Comparison of ENCODE assay signal across 9 cellular contexts in genomic region chr3:194135806-194136518, GRCh38. TPM values are rescaled to one million over a fixed set of nuclear protein-coding genes. Genes with fewer than 3 reads are reported as not detected.
DNase-seq lines count a peak whose midpoint lies in the region; ATAC-seq, FAIRE-seq and TF ChIP-seq lines count a peak whose summit lies in the region.
"Had no signal": no experiment of that assay in that cellular context is flagged by ENCODE, and none has a peak within 500 bp of the region (broad histone marks: within the 10 kb centered on the region; RNA-seq: fewer than 3 reads in every experiment).

Gene HES1 (plus strand): TSS chr3:194136148. CDS start chr3:194136381, 233 bp downstream.

- H3K4me2 ChIP-seq in endothelial cell of umbilical vein (ENCODE audit: insufficient read depth, low read length): peak within 1 kb of the TSS; percentile 84

- intact Hi-C loops in activated CD4-positive, alpha-beta memory T cell treated with anti-CD3 and anti-CD28 coated beads for 36 hours (cut with micrococcal nuclease): loop anchor here (1.0 to 10.0 kb wide), 12 partner anchors 64 to 1241 kb away; partner anchors contain the start of gene OPA1
- intact Hi-C loops in endothelial cell of umbilical vein (cut with micrococcal nuclease): loop anchor here (1.0 to 5.0 kb wide), 15 partner anchors 47 to 543 kb away; partner anchors contain the start of gene OPA1

- no peaks in the 10 kb centered on the region for H4K20me1 ChIP-seq in endothelial cell of umbilical vein (replicated peaks; ENCODE audit: control insufficient read depth, extremely low read depth, insufficient read depth, low read length)

- H3K9me3 ChIP-seq in endothelial cell of umbilical vein (replicated peaks; ENCODE audit: control insufficient read depth, insufficient read depth, low read length): no peaks in the 10 kb centered on the region

- H3K79me2 ChIP-seq in endothelial cell of umbilical vein (ENCODE audit: control insufficient read depth, insufficient read depth, low read length): peaks cover 2% of the 10 kb centered on the region

- peak; percentile 98 for TF ChIP-seq POLR2A in endothelial cell of umbilical vein (IDR thresholded peaks at IDR 0.05; ENCODE audit: low read depth, low read length)

- ATAC-seq in HG03159 (IDR thresholded peaks at IDR 0.05; ENCODE audit: unreplicated experiment) (peak; percentile 26), memory B cell (ENCODE audit: low read depth) (peak; percentile 12)

- peak within 1 kb of the TSS; percentile 32 to 92 (median 54) for H3K4me3 ChIP-seq in endothelial cell of umbilical vein (replicated peaks in 1 of 3; ENCODE audit: insufficient read depth in 1 of 3, low read depth in 1 of 3, low read length in 3 of 3)

- no peaks in the 10 kb centered on the region for H3K27me3 ChIP-seq in endothelial cell of umbilical vein (ENCODE audit: control insufficient read depth in 2 of 2, insufficient read depth in 2 of 2, low read length in 2 of 2)

- dilution Hi-C loops in endothelial cell of umbilical vein (cut with MboI; ENCODE audit: extremely low pct_ligation_motif_present, low sequenced_read_pairs): no loop called here

- H3K4me1 Mint-ChIP-seq in activated CD4-positive, alpha-beta memory T cell treated with anti-CD3 and anti-CD28 coated beads for 36 hours (ENCODE audit: low read depth): peaks cover 44% of the 10 kb centered on the region
- H3K4me1 Mint-ChIP-seq in memory B cell: peaks cover 50% of the 10 kb centered on the region

- no peak for TF ChIP-seq CTCF in endothelial cell of umbilical vein (IDR thresholded peaks at IDR 0.05; ENCODE audit: extremely low read depth in 1 of 2, insufficient read depth in 1 of 2, low read depth in 1 of 2, low read length in 2 of 2)

- FAIRE-seq in endothelial cell of umbilical vein (lab: Jason Lieb, UNC): peak; percentile 98
- FAIRE-seq: A204.1 had no signal

- DNase-seq in NCI-H187 treated with DMSO at 0.1 percent for 48 hours (lab: John Stamatoyannopoulos, UW) (peak; percentile 16), NCI-H187 (lab: John Stamatoyannopoulos, UW) (no peak), NCI-H460 (ENCODE audit: extremely low read depth, low read depth) (peak; percentile 93), endothelial cell of umbilical vein (ENCODE audit: low read depth, low spot score) (peak; percentile 99), memory B cell (ENCODE audit: low spot score in 2 of 2) (peak; percentile 70 to 73)
- peak; percentile 65 for DNase-seq in activated CD4-positive, alpha-beta memory T cell treated with anti-CD3 and anti-CD28 coated beads for 36 hours
- DNase-seq in stimulated activated naive CD4-positive, alpha-beta T cell (lab: John Stamatoyannopoulos, UW): peak; percentile 6 to 33 (median 20)

- CTCF ChIA-PET in activated CD4-positive, alpha-beta memory T cell treated with anti-CD3 and anti-CD28 coated beads for 36 hours (lab: Charles Lee): interaction anchor here (1.1 to 1.4 kb wide), 3 partner anchors 180 to 355 kb away, joined by 4 to 7 read pairs (median 4); no protein-coding TSS in a partner anchor
- CTCF ChIA-PET in endothelial cell of umbilical vein (lab: Charles Lee): interaction anchor here (1.1 to 11.1 kb wide), 10 partner anchors 47 to 470 kb away, joined by 3 to 338 read pairs (median 42); no protein-coding TSS in a partner anchor

- H3K4me3 Mint-ChIP-seq in activated CD4-positive, alpha-beta memory T cell treated with anti-CD3 and anti-CD28 coated beads for 36 hours: peak within 1 kb of the TSS; percentile 77
- H3K4me3 Mint-ChIP-seq in memory B cell: peak within 1 kb of the TSS; percentile 90

- H3K36me3 ChIP-seq in endothelial cell of umbilical vein (ENCODE audit: control insufficient read depth in 2 of 2, extremely low read depth in 1 of 2, insufficient read depth in 2 of 2, low read length in 2 of 2): no peaks in the 10 kb centered on the region

- POLR2A ChIA-PET in activated CD4-positive, alpha-beta memory T cell treated with anti-CD3 and anti-CD28 coated beads for 36 hours (lab: Charles Lee): no interaction called here
- POLR2A ChIA-PET in endothelial cell of umbilical vein (lab: Charles Lee): interaction anchor here (0.6 to 5.2 kb wide), 23 partner anchors 12 to 355 kb away, joined by 3 to 22 read pairs (median 7); no protein-coding TSS in a partner anchor

- H3K27ac Mint-ChIP-seq in activated CD4-positive, alpha-beta memory T cell treated with anti-CD3 and anti-CD28 coated beads for 36 hours: peak within 1 kb of the TSS; percentile 72
- H3K27ac Mint-ChIP-seq in memory B cell: peak within 1 kb of the TSS; percentile 95

- H3K9me1 ChIP-seq in endothelial cell of umbilical vein (replicated peaks; ENCODE audit: control insufficient read depth, extremely low read depth, insufficient read depth, low read length): no peaks in the 10 kb centered on the region

- H3K27ac ChIP-seq in endothelial cell of umbilical vein (ENCODE audit: insufficient read depth, low read depth, low read length): peak within 1 kb of the TSS; percentile 96

- peaks cover 66% of the 10 kb centered on the region for H3K27me3 Mint-ChIP-seq in activated CD4-positive, alpha-beta memory T cell treated with anti-CD3 and anti-CD28 coated beads for 36 hours
- H3K27me3 Mint-ChIP-seq in memory B cell: no peaks in the 10 kb centered on the region

- no peaks in the 10 kb centered on the region for H3K9me3 Mint-ChIP-seq in activated CD4-positive, alpha-beta memory T cell treated with anti-CD3 and anti-CD28 coated beads for 36 hours
- no peaks in the 10 kb centered on the region for H3K9me3 Mint-ChIP-seq in memory B cell

- no peak within 1 kb of the TSS for H2AFZ ChIP-seq in endothelial cell of umbilical vein (ENCODE audit: low read depth, low read length)

- H3K9ac ChIP-seq in endothelial cell of umbilical vein (replicated peaks; ENCODE audit: extremely low read depth, insufficient read depth, low read length): peak within 1 kb of the TSS; percentile 98

- H3K36me3 Mint-ChIP-seq in activated CD4-positive, alpha-beta memory T cell treated with anti-CD3 and anti-CD28 coated beads for 36 hours: peaks cover 1% of the 10 kb centered on the region
- H3K36me3 Mint-ChIP-seq in memory B cell: no peaks in the 10 kb centered on the region

- H3K4me1 ChIP-seq in endothelial cell of umbilical vein (ENCODE audit: control insufficient read depth, extremely low read depth, insufficient read depth, low read length): peaks cover 34% of the 10 kb centered on the region

- BruUV-seq in endothelial cell of umbilical vein (replicated peaks; lab: Mats Ljungman, UMichigan): TSS peak; percentile 86

TF ChIP-seq in endothelial cell of umbilical vein, 7 proteins besides CTCF, POLR2A, EP300 and RAD21:
- TF ChIP-seq FOS (IDR thresholded peaks at IDR 0.05; ENCODE audit: borderline replicate concordance, insufficient read depth, low read length): peak; percentile 6
- no peak for TF ChIP-seq MYC (IDR thresholded peaks at IDR 0.05; ENCODE audit: low read depth, low read length)
- TF ChIP-seq MAX (IDR thresholded peaks at IDR 0.05; ENCODE audit: insufficient read depth, insufficient read length): no peak
- TF ChIP-seq GATA2 (IDR thresholded peaks at IDR 0.05; ENCODE audit: insufficient read depth, insufficient read length, low read depth, low read length): peak; percentile 79
- TF ChIP-seq POLR2AphosphoS5 (IDR thresholded peaks at IDR 0.05; ENCODE audit: insufficient read depth, low read depth, low read length): peak; percentile 98
- no peak for TF ChIP-seq JUN (IDR thresholded peaks at IDR 0.05; ENCODE audit: borderline replicate concordance, insufficient read depth, insufficient read length, low read depth)
- no peak for TF ChIP-seq EZH2 (IDR thresholded peaks at IDR 0.05; ENCODE audit: borderline replicate concordance, low read depth, low read length, severe bottlenecking)
TF ChIP-seq in endothelial cell of umbilical vein: peak in this region for 3.

RNA-seq across cellular contexts. Expression of gene HES1, which starts in this region (rescaled TPM):
- 14.4 and 17.7 TPM in 2 replicates for total RNA-seq in NCI-H460 (2014; rRNA removed; shearing (Covaris generic))
- 3.2 and 7.6 TPM in 2 replicates for polyA plus RNA-seq in NCI-H460 (2014; cell fraction: nucleus; rRNA removed)
- total RNA-seq in activated CD4-positive, alpha-beta memory T cell treated with anti-CD3 and anti-CD28 coated beads for 36 hours: under 1 TPM; 0.56 to 1.00 TPM
- total RNA-seq in endothelial cell of umbilical vein: 42.0 and 60.5 TPM in 2 replicates
- polyA plus RNA-seq in endothelial cell of umbilical vein: 107 and 210 TPM in 2 replicates
- 174 and 181 TPM in 2 replicates for polyA plus RNA-seq in endothelial cell of umbilical vein (2011; cell fraction: cytosol; rRNA removed)
- 490 and 585 TPM in 2 replicates for polyA plus RNA-seq in endothelial cell of umbilical vein (2011; cell fraction: nucleus; rRNA removed)
- polyA plus RNA-seq in endothelial cell of umbilical vein (2012): 113 and 202 TPM in 2 replicates
- polyA minus RNA-seq in endothelial cell of umbilical vein: 33.7 and 77.6 TPM in 2 replicates
- 16.0 TPM for polyA minus RNA-seq in endothelial cell of umbilical vein (2011; cell fraction: cytosol; rRNA and poly(A)+ RNA removed)
- polyA minus RNA-seq in endothelial cell of umbilical vein (2011; cell fraction: nucleus; rRNA and poly(A)+ RNA removed): 291 and 514 TPM in 2 replicates

Comparison
In these comparisons a context has a peak if more than half of its experiments do, and no peak if none do; other contexts are left out.
1. DNase-seq: peak in NCI-H187 treated with DMSO at 0.1 percent for 48 hours (single experiment), NCI-H460 (single experiment), endothelial cell of umbilical vein (single experiment), memory B cell (2 of 2) and stimulated activated naive CD4-positive, alpha-beta T cell (6 of 6); none in NCI-H187 (0 of 2).
2. Peak in DNase-seq in activated CD4-positive, alpha-beta memory T cell treated with anti-CD3 and anti-CD28 coated beads for 36 hours; RNA of the gene not detected or under 1 TPM.